32 cellular contexts compared by ENCODE assay signal in the genomic region with DNA sequence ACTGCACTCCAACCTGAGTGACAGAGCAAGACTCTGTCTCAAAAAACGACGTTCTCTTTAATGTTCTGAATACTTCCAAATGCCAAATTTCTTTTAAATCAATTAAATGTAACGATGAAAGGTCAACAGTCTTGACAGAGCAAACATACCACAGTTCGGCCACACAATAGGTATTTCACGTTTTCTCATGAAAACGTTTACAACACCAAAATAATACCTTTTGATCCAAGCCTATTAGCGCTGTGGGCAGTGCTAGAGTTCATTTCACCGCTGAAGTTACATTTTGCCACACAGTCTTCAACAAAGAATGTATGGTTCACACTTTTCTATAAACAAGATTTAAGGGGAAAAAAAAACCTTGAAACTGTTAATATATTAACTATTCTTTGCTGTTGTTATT.
"Had no signal": no experiment of that assay in that cellular context is flagged by ENCODE, and none has a peak within 500 bp of the region (broad histone marks: within the 10 kb centered on the region; RNA-seq: fewer than 3 reads in every experiment).

No MANE protein-coding gene starts in this region.

- H3K36me3 Mint-ChIP-seq: activated naive CD4-positive, alpha-beta T cell treated with anti-CD3 and anti-CD28 coated beads, Interleukin-2, amount 50 U/mL, for 24 hours had no signal

- DNase-seq: activated CD4-positive, alpha-beta T cell treated with anti-CD3 and anti-CD28 coated beads, Interleukin-2, amount 10 ng/mL, durations not matched to agents 24 days and 14 days; activated CD4-positive, alpha-beta T cell treated with anti-CD3 and anti-CD28 coated beads, Interleukin-2, amount 50 U/mL, for 48 hours; activated CD8-positive, alpha-beta T cell treated with anti-CD3 and anti-CD28 coated beads, Interleukin-2, amount 10 ng/mL, durations not matched to agents 7 days and 5 days; activated gamma-delta T cell; activated naive CD4-positive, alpha-beta T cell treated with Interleukin-2 at 50 U/mL for 16 hours; activated naive CD8-positive, alpha-beta T cell treated with anti-CD3 and anti-CD28 coated beads, Interleukin-2, amount 10 ng/mL, durations not matched to agents 7 days and 5 days; activated T-cell treated with anti-CD3 and anti-CD28 coated beads, Interleukin-2, amount 50 U/mL, for 24 hours; amygdala; body of pancreas; cerebellar nuclear complex; Kasumi-1; MM.1S; MV-4-11; NCI-H1092; NCI-H1436 treated with DMSO at 0.1 percent for 48 hours; NCI-H1694 treated with DMSO at 0.1 percent for 48 hours; NCI-H2029; NCI-H345; NCI-H524 treated with DMSO at 0.1 percent for 48 hours; PC-3; Peyer's patch; RPMI8226; SIG-M5; SW 1271; T-helper 1 cell; T-helper 2 cell; T1000; WERI-Rb-1 had no signal

- H3K4me3 ChIP-seq: ascending aorta, body of pancreas, breast epithelium, Peyer's patch had no signal

- ATAC-seq: activated CD8-positive, alpha-beta T cell treated with anti-CD3 and anti-CD28 coated beads, Interleukin-2, amount 10 ng/mL, durations not matched to agents 7 days and 5 days; body of pancreas; PC-3 had no signal

- H3K9me3 ChIP-seq: ascending aorta, body of pancreas, breast epithelium, Peyer's patch had no signal

- H3K4me3 Mint-ChIP-seq: activated CD4-positive, alpha-beta T cell treated with anti-CD3 and anti-CD28 coated beads, Interleukin-2, amount 10 ng/mL, durations not matched to agents 24 days and 14 days; activated CD8-positive, alpha-beta T cell treated with anti-CD3 and anti-CD28 coated beads, Interleukin-2, amount 10 ng/mL, durations not matched to agents 7 days and 5 days; activated naive CD4-positive, alpha-beta T cell treated with anti-CD3 and anti-CD28 coated beads, Interleukin-2, amount 50 U/mL, for 24 hours; activated naive CD8-positive, alpha-beta T cell treated with anti-CD3 and anti-CD28 coated beads, Interleukin-2, amount 10 ng/mL, durations not matched to agents 7 days and 5 days; activated T-cell treated with anti-CD3 and anti-CD28 coated beads, Interleukin-2, amount 50 U/mL, for 24 hours had no signal

- H3K27ac Mint-ChIP-seq: activated CD4-positive, alpha-beta T cell treated with anti-CD3 and anti-CD28 coated beads, Interleukin-2, amount 10 ng/mL, durations not matched to agents 24 days and 14 days; activated CD8-positive, alpha-beta T cell treated with anti-CD3 and anti-CD28 coated beads, Interleukin-2, amount 10 ng/mL, durations not matched to agents 7 days and 5 days; activated naive CD4-positive, alpha-beta T cell treated with anti-CD3 and anti-CD28 coated beads, Interleukin-2, amount 50 U/mL, for 24 hours; activated naive CD8-positive, alpha-beta T cell treated with anti-CD3 and anti-CD28 coated beads, Interleukin-2, amount 10 ng/mL, durations not matched to agents 7 days and 5 days; activated T-cell treated with anti-CD3 and anti-CD28 coated beads, Interleukin-2, amount 50 U/mL, for 24 hours; activated T-helper 2 cell treated with anti-CD3 and anti-CD28 coated beads, Interferon-gamma antibody, Interleukin-2, Interleukin-4, amounts not matched to agents 10 μg/mL and 5 μg/mL and 100 μg/mL, durations not matched to agents 14 hours and 24 hours and 36 hours had no signal

- H3K27ac ChIP-seq: ascending aorta, body of pancreas, breast epithelium, Peyer's patch, WERI-Rb-1 had no signal

- H3K36me3 ChIP-seq: ascending aorta, breast epithelium, Peyer's patch, WERI-Rb-1 had no signal

- H3K27me3 Mint-ChIP-seq: activated CD4-positive, alpha-beta T cell treated with anti-CD3 and anti-CD28 coated beads, Interleukin-2, amount 10 ng/mL, durations not matched to agents 24 days and 14 days; activated naive CD4-positive, alpha-beta T cell treated with anti-CD3 and anti-CD28 coated beads, Interleukin-2, amount 50 U/mL, for 24 hours; activated naive CD8-positive, alpha-beta T cell treated with anti-CD3 and anti-CD28 coated beads, Interleukin-2, amount 10 ng/mL, durations not matched to agents 7 days and 5 days; activated T-cell treated with anti-CD3 and anti-CD28 coated beads, Interleukin-2, amount 50 U/mL, for 24 hours had no signal

- H3K9me3 Mint-ChIP-seq: activated CD4-positive, alpha-beta T cell treated with anti-CD3 and anti-CD28 coated beads, Interleukin-2, amount 10 ng/mL, durations not matched to agents 24 days and 14 days; activated naive CD4-positive, alpha-beta T cell treated with anti-CD3 and anti-CD28 coated beads, Interleukin-2, amount 50 U/mL, for 24 hours; activated naive CD8-positive, alpha-beta T cell treated with anti-CD3 and anti-CD28 coated beads, Interleukin-2, amount 10 ng/mL, durations not matched to agents 7 days and 5 days; activated T-cell treated with anti-CD3 and anti-CD28 coated beads, Interleukin-2, amount 50 U/mL, for 24 hours; activated T-helper 2 cell treated with anti-CD3 and anti-CD28 coated beads, Interferon-gamma antibody, Interleukin-2, Interleukin-4, amounts not matched to agents 10 μg/mL and 5 μg/mL and 100 μg/mL, durations not matched to agents 14 hours and 24 hours and 36 hours had no signal

- H3K4me1 ChIP-seq: breast epithelium had no signal

- H3K27me3 ChIP-seq: ascending aorta, body of pancreas, breast epithelium, Peyer's patch had no signal
